ENCODE assay signal across 21 cellular contexts in the genomic region with DNA sequence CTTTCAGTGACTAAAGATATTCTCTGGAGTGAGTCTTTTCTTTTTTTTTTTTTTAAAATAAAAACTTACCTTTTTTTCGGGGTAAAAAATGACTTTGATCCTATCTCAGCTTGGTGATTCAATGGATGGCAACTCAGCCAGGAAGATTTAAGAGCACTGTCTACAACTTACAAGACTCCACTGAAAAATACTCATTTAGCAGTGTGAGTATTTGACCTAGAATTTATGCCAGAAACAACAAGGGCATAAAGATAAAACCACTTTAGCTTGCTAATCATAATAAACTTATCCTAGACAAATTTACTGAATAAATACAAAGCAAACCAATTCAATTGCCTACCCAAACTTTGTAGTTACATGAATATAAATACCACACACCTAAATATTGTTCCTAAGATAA.
DNase-seq lines count a peak whose midpoint lies in the region; ATAC-seq, FAIRE-seq and TF ChIP-seq lines count a peak whose summit lies in the region.
"Had no signal": no experiment of that assay in that cellular context is flagged by ENCODE, and none has a peak within 500 bp of the region (broad histone marks: within the 10 kb centered on the region; RNA-seq: fewer than 3 reads in every experiment).

No MANE protein-coding gene starts in this region.

- no peak overlapping the region for H3K9ac ChIP-seq in astrocyte (ENCODE audit: low read length)
- H3K9ac ChIP-seq: BLaER1 treated with 17β-estradiol and CSF1 and Interleukin-3, amounts not matched to agents 10 nM and 100 nM had no signal

- no peak overlapping the region for H3K4me2 ChIP-seq in astrocyte (ENCODE audit: low read length)
- H3K4me2 ChIP-seq: A549; BLaER1 treated with 17β-estradiol and CSF1 and Interleukin-3, amounts not matched to agents 10 nM and 100 nM had no signal

- no peaks in the 10 kb centered on the region for H4K20me1 ChIP-seq in astrocyte (ENCODE audit: insufficient read depth, low read length)
- H4K20me1 ChIP-seq: BLaER1 treated with 17β-estradiol and CSF1 and Interleukin-3, amounts not matched to agents 10 nM and 100 nM had no signal

- H3K27me3 Mint-ChIP-seq in astrocyte (ENCODE audit: low read depth, unreplicated experiment) (no peaks in the 10 kb centered on the region), CD14-positive monocyte (ENCODE audit: low read depth in 3 of 3) (peaks cover 0 to 2% (median 0%) of the 10 kb centered on the region in 3 donors)
- H3K27me3 Mint-ChIP-seq: CD4-positive, alpha-beta memory T cell had no signal

- no peaks in the 10 kb centered on the region for H3K9me3 ChIP-seq in HEK293 (ENCODE audit: control insufficient read depth, insufficient read depth, low read depth, low read length)
- H3K9me3 ChIP-seq in astrocyte (ENCODE audit: insufficient read depth, low read depth, low read length), result no peaks in the 10 kb centered on the region
- H3K9me3 ChIP-seq in left lung, result no peaks in the 10 kb centered on the region
- H3K9me3 ChIP-seq: A549, BE2C, Caco-2, HAP-1 had no signal

- FAIRE-seq in astrocyte (lab: Jason Lieb, UNC), result no peak
- FAIRE-seq: A549, G401.6, GM12892, H54 had no signal

- H3K27ac Mint-ChIP-seq in astrocyte (ENCODE audit: unreplicated experiment) (no peak overlapping the region), CD14-positive monocyte (no peak overlapping the region)
- H3K27ac Mint-ChIP-seq: CD4-positive, alpha-beta memory T cell had no signal

- H3K4me3 Mint-ChIP-seq in astrocyte (ENCODE audit: unreplicated experiment) (no peak overlapping the region), CD14-positive monocyte (no peak overlapping the region)
- H3K4me3 Mint-ChIP-seq: CD4-positive, alpha-beta memory T cell had no signal

- H3K36me3 Mint-ChIP-seq in astrocyte (ENCODE audit: low read depth, unreplicated experiment) (no peaks in the 10 kb centered on the region), CD14-positive monocyte (no peaks in the 10 kb centered on the region)
- H3K36me3 Mint-ChIP-seq: CD4-positive, alpha-beta memory T cell had no signal

- no peaks in the 10 kb centered on the region for H3K27me3 ChIP-seq in astrocyte (ENCODE audit: insufficient read depth, low read length)
- no peaks in the 10 kb centered on the region for H3K27me3 ChIP-seq in left lung
- H3K27me3 ChIP-seq: BE2C; BLaER1 treated with 17β-estradiol and CSF1 and Interleukin-3, amounts not matched to agents 10 nM and 100 nM had no signal

- intact Hi-C loops in left lung (cut with DNase I) (no loop called here), CD14-positive monocyte (cut with micrococcal nuclease) (no loop called here)

- H3K4me3 ChIP-seq in HEK293 (ENCODE audit: low read depth, low read length), result no peak overlapping the region
- H3K4me3 ChIP-seq in astrocyte (ENCODE audit: insufficient read depth, low read depth, low read length), result no peak overlapping the region
- no peak overlapping the region for H3K4me3 ChIP-seq in left lung
- H3K4me3 ChIP-seq: A549; BLaER1 treated with 17β-estradiol and CSF1 and Interleukin-3, amounts not matched to agents 10 nM and 100 nM; HAP-1 had no signal

- ATAC-seq in left lung, result peak; percentile 22
- ATAC-seq: A549 had no signal

- H3K4me1 Mint-ChIP-seq in astrocyte (ENCODE audit: low read depth, unreplicated experiment), result no peaks in the 10 kb centered on the region
- H3K4me1 Mint-ChIP-seq in CD14-positive monocyte, result no peaks in the 10 kb centered on the region
- H3K4me1 Mint-ChIP-seq: CD4-positive, alpha-beta memory T cell had no signal

- H3K36me3 ChIP-seq in HEK293 (ENCODE audit: control insufficient read depth in 2 of 2, insufficient read depth in 1 of 2, low read length in 2 of 2) (no peaks in the 10 kb centered on the region), astrocyte (ENCODE audit: insufficient read depth, low read length) (no peaks in the 10 kb centered on the region), left lung (no peaks in the 10 kb centered on the region)
- H3K36me3 ChIP-seq: BE2C; BLaER1 treated with 17β-estradiol and CSF1 and Interleukin-3, amounts not matched to agents 10 nM and 100 nM; HAP-1 had no signal

- H3K27ac ChIP-seq in HEK293 (ENCODE audit: extremely low read depth, low read depth, low read length) (peak overlapping the region; percentile 50; the same call in 1 of the 2 replicates), astrocyte (ENCODE audit: low read depth, low read length) (no peak overlapping the region), left lung (no peak overlapping the region)
- H3K27ac ChIP-seq: A549; BLaER1 treated with 17β-estradiol and CSF1 and Interleukin-3, amounts not matched to agents 10 nM and 100 nM had no signal

- POLR2A ChIA-PET in HEK293 (lab: Yijun Ruan, JAX), result no interaction called here

- no peak for TF ChIP-seq CTCF in HEK293 (tag by site-specific recombination; IDR thresholded peaks at IDR 0.05)
- no peak for TF ChIP-seq CTCF in astrocyte (IDR thresholded peaks at IDR 0.05; ENCODE audit: insufficient read depth, low read depth, low read length)
- no peak for TF ChIP-seq CTCF in left lung (IDR thresholded peaks at IDR 0.05)
- TF ChIP-seq CTCF in CD14-positive monocyte (IDR thresholded peaks at IDR 0.05), result no peak

- no peak overlapping the region for H2AFZ ChIP-seq in astrocyte (ENCODE audit: low read depth, low read length)

- CTCF ChIA-PET in HEK293 (lab: Yijun Ruan, JAX), result interaction anchor here (0.6 kb wide), 1 partner anchor 32 kb away, joined by 3 read pairs; no protein-coding TSS in a partner anchor

- peaks cover 23% of the 10 kb centered on the region for H3K4me1 ChIP-seq in HEK293 (ENCODE audit: control insufficient read depth, insufficient read depth, low read length)
- no peaks in the 10 kb centered on the region for H3K4me1 ChIP-seq in astrocyte (ENCODE audit: insufficient read depth, low read length)
- no peaks in the 10 kb centered on the region for H3K4me1 ChIP-seq in left lung
- H3K4me1 ChIP-seq: A549, BE2C had no signal

- DNase-seq in astrocyte (ENCODE audit: low read depth) (peak; percentile 1), left lung (no peak), SW480 (ENCODE audit: low spot score) (no peak), CD14-positive monocyte (ENCODE audit: low spot score) (no peak), COR-L47 (lab: John Stamatoyannopoulos, UW) (no peak)
- DNase-seq: 8988T; ACHN; AML-193; BE2C; CD4-positive, alpha-beta memory T cell; DMS153; DND-41; GOT3 had no signal

- H3K9me3 Mint-ChIP-seq in astrocyte (ENCODE audit: unreplicated experiment), result peaks cover 3% of the 10 kb centered on the region
- H3K9me3 Mint-ChIP-seq in CD14-positive monocyte, result peaks cover 0 to 5% (median 2%) of the 10 kb centered on the region in 7 donors

- no peaks in the 10 kb centered on the region for H3K79me2 ChIP-seq in astrocyte (ENCODE audit: insufficient read depth, low read length)

TF ChIP-seq in HEK293, 187 proteins besides CTCF, POLR2A, EP300 and RAD21 (continues in another document):
- TF ChIP-seq ZSCAN16 (tag by site-specific recombination; IDR thresholded peaks at IDR 0.05) (no peak), KLF17 (tag by site-specific recombination; IDR thresholded peaks at IDR 0.05) (no peak), ZXDB (tag by site-specific recombination; IDR thresholded peaks at IDR 0.05) (no peak), ZNF785 (tag by site-specific recombination; IDR thresholded peaks at IDR 0.05) (no peak), ZFP37 (tag by site-specific recombination; IDR thresholded peaks at IDR 0.05) (no peak), ZNF169 (tag by site-specific recombination; IDR thresholded peaks at IDR 0.05) (no peak), ZNF670 (tag by site-specific recombination; IDR thresholded peaks at IDR 0.05; ENCODE audit: low read depth) (no peak), KLF8 (tag by site-specific recombination; IDR thresholded peaks at IDR 0.05) (no peak), ZNF776 (tag by site-specific recombination; IDR thresholded peaks at IDR 0.05; ENCODE audit: borderline replicate concordance) (no peak), ZNF311 (tag by site-specific recombination; IDR thresholded peaks at IDR 0.05; ENCODE audit: borderline replicate concordance) (no peak), ZNF148 (tag by site-specific recombination; IDR thresholded peaks at IDR 0.05; ENCODE audit: borderline replicate concordance) (no peak), ZNF211 (tag by site-specific recombination; IDR thresholded peaks at IDR 0.05; ENCODE audit: low read depth) (no peak)
